ENCODE assay signal across 23 cellular contexts in the genomic region with DNA sequence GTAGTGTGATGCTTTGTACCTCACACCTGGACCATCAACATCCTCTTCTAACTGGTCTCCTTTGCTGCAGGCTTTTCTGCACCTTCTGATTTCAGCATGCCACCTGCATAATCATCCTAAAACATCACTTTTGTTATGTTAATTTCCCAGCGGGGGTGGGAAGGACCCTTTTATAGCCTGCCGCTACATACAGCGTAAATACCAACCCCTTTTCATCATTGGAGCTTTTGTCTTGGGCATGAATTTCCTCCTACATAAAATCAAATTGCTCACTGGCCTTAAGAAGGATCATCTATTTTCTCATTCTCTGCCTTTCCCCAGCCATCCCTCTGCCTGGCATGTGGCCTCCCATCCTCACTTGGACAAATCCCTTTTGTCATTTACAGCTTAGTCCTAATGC.
DNase-seq lines count a peak whose midpoint lies in the region; ATAC-seq and TF ChIP-seq lines count a peak whose summit lies in the region.
"Had no signal": no experiment of that assay in that cellular context is flagged by ENCODE, and none has a peak within 500 bp of the region (broad histone marks: within the 10 kb centered on the region; RNA-seq: fewer than 3 reads in every experiment).

No MANE protein-coding gene starts in this region.

- peak overlapping the region; percentile 26 for H3K9ac ChIP-seq in iPS-18a (ENCODE audit: low read length)

- H3K27ac ChIP-seq in iPS-18a (ENCODE audit: low read length) (peak overlapping the region; percentile 28), upper lobe of left lung (no peak overlapping the region)
- H3K27ac ChIP-seq: gastrocnemius medialis, hepatocyte, ovary, Peyer's patch, WERI-Rb-1 had no signal

- peak overlapping the region; percentile 15 for H3K4me3 ChIP-seq in iPS-18a (ENCODE audit: low read length)
- no peak overlapping the region for H3K4me3 ChIP-seq in upper lobe of left lung
- H3K4me3 ChIP-seq: gastrocnemius medialis, hepatocyte, ovary, Peyer's patch had no signal

- H3K4me1 ChIP-seq in iPS-18a (ENCODE audit: control insufficient read depth, low read depth, low read length) (peaks cover 35% of the 10 kb centered on the region), upper lobe of left lung (no peaks in the 10 kb centered on the region)
- H3K4me1 ChIP-seq: gastrocnemius medialis, Peyer's patch had no signal

- ATAC-seq in upper lobe of left lung (ENCODE audit: low FRiP score in 2 of 2), result no peak
- ATAC-seq: activated CD8-positive, alpha-beta memory T cell treated with anti-CD3 and anti-CD28 coated beads, Interleukin-2, amount 10 ng/mL, durations not matched to agents 7 days and 5 days; gastrocnemius medialis; natural killer cell had no signal

- DNase-seq in ELF-1 (ENCODE audit: low read depth, low spot score) (peak; percentile 77), NCI-H1417 (lab: John Stamatoyannopoulos, UW) (peak; percentile 52 to 90 (median 69)), NCI-H748 (lab: John Stamatoyannopoulos, UW; ENCODE audit: unreplicated experiment) (peak; percentile 93), AG08395 (ENCODE audit: low spot score) (no peak), upper lobe of left lung (no peak)
- no peak for DNase-seq in activated CD4-positive, alpha-beta T cell treated with anti-CD3 and anti-CD28 coated beads for 4 hours
- DNase-seq in activated CD4-positive, alpha-beta T cell treated with anti-CD3 and anti-CD28 coated beads, Interleukin-2, amount 50 U/mL, for 4 hours, result no peak
- DNase-seq: activated CD4-positive, alpha-beta T cell treated with anti-CD3 and anti-CD28 coated beads, Interleukin-2, amount 10 ng/mL, durations not matched to agents 7 days and 5 days; activated CD8-positive, alpha-beta memory T cell treated with anti-CD3 and anti-CD28 coated beads, Interleukin-2, amount 10 ng/mL, durations not matched to agents 7 days and 5 days; activated T-cell treated with anti-CD3 and anti-CD28 coated beads, Interleukin-2, amount 50 U/mL, for 48 hours; DMS53; gastrocnemius medialis; kidney; natural killer cell; NCI-H1694 treated with DMSO at 0.1 percent for 48 hours; ovary; Peyer's patch; SIG-M5; stimulated activated CD4-positive, alpha-beta T cell treated with anti-CD3 and anti-CD28 coated beads, Interleukin-2, amount 100 ng/mL, for 24 hours; T1000; WERI-Rb-1 had no signal

- 70 to 75% methylated on average over 3 of the region's 3 CpGs for WGBS in upper lobe of left lung, 2 donors

- H3K9me3 ChIP-seq in iPS-18a (ENCODE audit: control insufficient read depth, low read depth, low read length), result no peaks in the 10 kb centered on the region
- no peaks in the 10 kb centered on the region for H3K9me3 ChIP-seq in upper lobe of left lung
- H3K9me3 ChIP-seq: gastrocnemius medialis, ovary, Peyer's patch had no signal

- no peaks in the 10 kb centered on the region for H3K36me3 ChIP-seq in iPS-18a (ENCODE audit: control insufficient read depth, low read depth, low read length)
- no peaks in the 10 kb centered on the region for H3K36me3 ChIP-seq in upper lobe of left lung
- H3K36me3 ChIP-seq: gastrocnemius medialis, ovary, Peyer's patch, WERI-Rb-1 had no signal

- no peak for TF ChIP-seq CTCF in upper lobe of left lung (IDR thresholded peaks at IDR 0.05)

- TF ChIP-seq POLR2A in upper lobe of left lung (IDR thresholded peaks at IDR 0.05), result no peak

- H3K27me3 ChIP-seq in iPS-18a (ENCODE audit: control insufficient read depth, insufficient read depth, low read length) (no peaks in the 10 kb centered on the region), upper lobe of left lung (no peaks in the 10 kb centered on the region)
- H3K27me3 ChIP-seq: gastrocnemius medialis, hepatocyte, ovary, Peyer's patch had no signal

- TF ChIP-seq EP300 in upper lobe of left lung (IDR thresholded peaks at IDR 0.05), result no peak

Comparison
In these comparisons a context has a peak if more than half of its experiments do, and no peak if none do; other contexts are left out.
1. DNase-seq: peak in ELF-1 (single experiment), NCI-H1417 (3 of 3) and NCI-H748 (single experiment); none in activated CD4-positive, alpha-beta T cell treated with anti-CD3 and anti-CD28 coated beads for 4 hours (0 of 2), activated CD4-positive, alpha-beta T cell treated with anti-CD3 and anti-CD28 coated beads, Interleukin-2, amount 50 U/mL, for 4 hours (0 of 2), AG08395 (single experiment) and upper lobe of left lung (0 of 2).